In genomic region chr5:130805601-130806000, GRCh38 we compare ENCODE assay signal across 7 cellular contexts.
"Had no signal": no experiment of that assay in that cellular context is flagged by ENCODE, and none has a peak within 500 bp of the region (broad histone marks: within the 10 kb centered on the region; RNA-seq: fewer than 3 reads in every experiment).

No MANE protein-coding gene starts in this region.

- H3K4me3 ChIP-seq: GM23248 had no signal

- FAIRE-seq: H54, HTR-8/SVneo had no signal

- H3K27ac Mint-ChIP-seq: IgD-negative memory B cell had no signal

- H3K36me3 Mint-ChIP-seq: IgD-negative memory B cell had no signal

- H3K27ac ChIP-seq: GM23248 had no signal

- DNase-seq: GM23248, GOT3, H9, HCEC 1CT had no signal

- H3K4me3 Mint-ChIP-seq: H9, IgD-negative memory B cell had no signal

- H3K9ac ChIP-seq: GM23248 had no signal

- H3K4me1 Mint-ChIP-seq: IgD-negative memory B cell had no signal

- H2AFZ ChIP-seq: GM23248 had no signal
